Comparison of ENCODE assay signal across 8 cellular contexts in genomic region chr16:87951550-87952538, GRCh38. TPM values are rescaled to one million over a fixed set of nuclear protein-coding genes. Genes with fewer than 3 reads are reported as not detected.
A peak's percentile ranks its signal among the peaks of the same experiment; 100 is the strongest.
DNase-seq lines count a peak whose midpoint lies in the region; ATAC-seq, FAIRE-seq and TF ChIP-seq lines count a peak whose summit lies in the region.

No MANE protein-coding gene starts in this region.

- H3K4me2 ChIP-seq in astrocyte (ENCODE audit: low read length) = peak overlapping the region; percentile 98

- peaks cover 52% of the 10 kb centered on the region for H3K79me2 ChIP-seq in astrocyte (ENCODE audit: insufficient read depth, low read length)

- peak overlapping the region; percentile 55 for H2AFZ ChIP-seq in astrocyte (ENCODE audit: low read depth, low read length)

- ATAC-seq in CD8-positive, alpha-beta T cell = no peak
- ATAC-seq in GM19395 (IDR thresholded peaks at IDR 0.05; ENCODE audit: unreplicated experiment) (peak; percentile 7), GM21367 (IDR thresholded peaks at IDR 0.05; ENCODE audit: unreplicated experiment) (no peak)
- no peak for ATAC-seq in activated CD4-positive, CD25-positive, alpha-beta regulatory T cell treated with anti-CD3 and anti-CD28 coated beads, Interleukin-2, amount 50 U/mL, for 24 hours

- intact Hi-C loops in CD8-positive, alpha-beta T cell (cut with DNase I, micrococcal nuclease) = loop anchor here (1.0 to 10.0 kb wide), 9 partner anchors 14 to 1293 kb away; partner anchors contain the start of genes CTU2 (in 1 of the 2), KLHDC4 (in 1 of the 2), RNF166 (in 1 of the 2) and SLC7A5 (in 1 of the 2)

- TF ChIP-seq CTCF in CD8-positive, alpha-beta T cell (IDR thresholded peaks at IDR 0.05) = no peak
- no peak for TF ChIP-seq CTCF in astrocyte (IDR thresholded peaks at IDR 0.05; ENCODE audit: insufficient read depth, low read depth, low read length)

- no peaks in the 10 kb centered on the region for H3K9me3 ChIP-seq in CD8-positive, alpha-beta T cell (ENCODE audit: low read length)
- no peaks in the 10 kb centered on the region for H3K9me3 ChIP-seq in astrocyte (ENCODE audit: insufficient read depth, low read depth, low read length)

- H3K4me3 ChIP-seq in CD8-positive, alpha-beta T cell (ENCODE audit: low read depth, low read length) = peak overlapping the region; percentile 98
- peak overlapping the region; percentile 81 for H3K4me3 ChIP-seq in astrocyte (ENCODE audit: insufficient read depth, low read depth, low read length)

- no peaks in the 10 kb centered on the region for H3K27me3 Mint-ChIP-seq in CD8-positive, alpha-beta T cell (ENCODE audit: low read depth)
- peaks cover 3% of the 10 kb centered on the region for H3K27me3 Mint-ChIP-seq in IgD-negative memory B cell
- no peaks in the 10 kb centered on the region for H3K27me3 Mint-ChIP-seq in astrocyte (ENCODE audit: low read depth, unreplicated experiment)
- no peaks in the 10 kb centered on the region for H3K27me3 Mint-ChIP-seq in stimulated activated naive CD8-positive, alpha-beta T cell treated with anti-CD3 and anti-CD28 coated beads, Interleukin-15, Interleukin-2, amounts not matched to agents 100 ng/mL and 50 ng/mL, for 24 hours

- peak in 1 of 7 experiments; percentile 37 for DNase-seq in CD8-positive, alpha-beta T cell
- DNase-seq in astrocyte (ENCODE audit: low read depth) = no peak
- peak; percentile 41 for DNase-seq in kidney glomerular epithelial cell (lab: John Stamatoyannopoulos, UW)

- peaks cover 46% of the 10 kb centered on the region for H3K4me1 ChIP-seq in CD8-positive, alpha-beta T cell (ENCODE audit: insufficient read depth, low read length)
- peaks cover 30% of the 10 kb centered on the region for H3K4me1 ChIP-seq in astrocyte (ENCODE audit: insufficient read depth, low read length)

- no peaks in the 10 kb centered on the region for H3K9me3 Mint-ChIP-seq in CD8-positive, alpha-beta T cell
- no peaks in the 10 kb centered on the region for H3K9me3 Mint-ChIP-seq in IgD-negative memory B cell
- no peaks in the 10 kb centered on the region for H3K9me3 Mint-ChIP-seq in astrocyte (ENCODE audit: unreplicated experiment)
- no peaks in the 10 kb centered on the region for H3K9me3 Mint-ChIP-seq in stimulated activated naive CD8-positive, alpha-beta T cell treated with anti-CD3 and anti-CD28 coated beads, Interleukin-15, Interleukin-2, amounts not matched to agents 100 ng/mL and 50 ng/mL, for 24 hours

- no peak for FAIRE-seq in astrocyte (lab: Jason Lieb, UNC)

- peaks cover 36% of the 10 kb centered on the region for H3K36me3 Mint-ChIP-seq in CD8-positive, alpha-beta T cell
- H3K36me3 Mint-ChIP-seq in IgD-negative memory B cell (peaks cover 1% of the 10 kb centered on the region), astrocyte (ENCODE audit: low read depth, unreplicated experiment) (peaks cover 5% of the 10 kb centered on the region)
- H3K36me3 Mint-ChIP-seq in stimulated activated naive CD8-positive, alpha-beta T cell treated with anti-CD3 and anti-CD28 coated beads, Interleukin-15, Interleukin-2, amounts not matched to agents 100 ng/mL and 50 ng/mL, for 24 hours (ENCODE audit: low read depth) = peaks cover 25% of the 10 kb centered on the region

- peak overlapping the region; percentile 99 for H3K9ac ChIP-seq in astrocyte (ENCODE audit: low read length)

- H3K4me1 Mint-ChIP-seq in CD8-positive, alpha-beta T cell (ENCODE audit: low read depth) = peaks cover 51% of the 10 kb centered on the region
- H3K4me1 Mint-ChIP-seq in IgD-negative memory B cell = peaks cover 36 to 48% (median 46%) of the 10 kb centered on the region in 3 donors
- H3K4me1 Mint-ChIP-seq in astrocyte (ENCODE audit: low read depth, unreplicated experiment) = peaks cover 26% of the 10 kb centered on the region
- peaks cover 64% of the 10 kb centered on the region for H3K4me1 Mint-ChIP-seq in stimulated activated naive CD8-positive, alpha-beta T cell treated with anti-CD3 and anti-CD28 coated beads, Interleukin-15, Interleukin-2, amounts not matched to agents 100 ng/mL and 50 ng/mL, for 24 hours (ENCODE audit: low read depth)

- POLR2A ChIA-PET in CD8-positive, alpha-beta T cell (lab: Charles Lee) = interaction anchor here (0.6 to 1.5 kb wide), 8 partner anchors 9 to 568 kb away, joined by 3 to 5 read pairs (median 3); partner anchors contain the start of genes FBXO31 and KLHDC4

- CTCF ChIA-PET in CD8-positive, alpha-beta T cell (lab: Charles Lee) = interaction anchor here (0.9 to 1.5 kb wide), 4 partner anchors 9 to 173 kb away, joined by 3 to 4 read pairs (median 4); no protein-coding TSS in a partner anchor

- H3K27me3 ChIP-seq in CD8-positive, alpha-beta T cell (ENCODE audit: insufficient read depth, low read length) = no peaks in the 10 kb centered on the region
- H3K27me3 ChIP-seq in astrocyte (ENCODE audit: insufficient read depth, low read length) = no peaks in the 10 kb centered on the region

- H3K27ac ChIP-seq in CD8-positive, alpha-beta T cell (ENCODE audit: low read depth, low read length) = peak overlapping the region; percentile 88
- peak overlapping the region; percentile 97 for H3K27ac ChIP-seq in astrocyte (ENCODE audit: low read depth, low read length)

- H4K20me1 ChIP-seq in astrocyte (ENCODE audit: insufficient read depth, low read length) = peaks cover 13% of the 10 kb centered on the region

- H3K4me3 Mint-ChIP-seq in CD8-positive, alpha-beta T cell = peak overlapping the region; percentile 97
- H3K4me3 Mint-ChIP-seq in IgD-negative memory B cell = peak overlapping the region; percentile 95 to 99 (median 98)
- peak overlapping the region; percentile 91 for H3K4me3 Mint-ChIP-seq in astrocyte (ENCODE audit: unreplicated experiment)
- peak overlapping the region; percentile 96 for H3K4me3 Mint-ChIP-seq in stimulated activated naive CD8-positive, alpha-beta T cell treated with anti-CD3 and anti-CD28 coated beads, Interleukin-15, Interleukin-2, amounts not matched to agents 100 ng/mL and 50 ng/mL, for 24 hours

- H3K36me3 ChIP-seq in CD8-positive, alpha-beta T cell (ENCODE audit: insufficient read depth, low read length) = peaks cover 11% of the 10 kb centered on the region
- peaks cover 2% of the 10 kb centered on the region for H3K36me3 ChIP-seq in astrocyte (ENCODE audit: insufficient read depth, low read length)

- peak overlapping the region; percentile 99 for H3K27ac Mint-ChIP-seq in CD8-positive, alpha-beta T cell
- H3K27ac Mint-ChIP-seq in IgD-negative memory B cell (peak overlapping the region in 2 of 3 donors; percentile 95 to 96), astrocyte (ENCODE audit: unreplicated experiment) (peak overlapping the region; percentile 94)
- peak overlapping the region; percentile 99 for H3K27ac Mint-ChIP-seq in stimulated activated naive CD8-positive, alpha-beta T cell treated with anti-CD3 and anti-CD28 coated beads, Interleukin-15, Interleukin-2, amounts not matched to agents 100 ng/mL and 50 ng/mL, for 24 hours

RNA-seq across cellular contexts. Expression of gene BANP, which starts 0.6 kb away (rescaled TPM):
- 10 to 100 TPM; 55.3 to 60.6 TPM for total RNA-seq in CD8-positive, alpha-beta T cell
- 37.3 TPM for polyA plus RNA-seq in IgD-negative memory B cell
- 26.0 and 28.9 TPM in 2 replicates for total RNA-seq in astrocyte

RNA-seq across cellular contexts. Expression of gene CA5A, which starts 15.5 kb away (rescaled TPM):
- total RNA-seq in CD8-positive, alpha-beta T cell = not detected
- not detected for polyA plus RNA-seq in IgD-negative memory B cell
- not detected in 2 replicates for total RNA-seq in astrocyte
